ENCODE assay signal across 19 cellular contexts in genomic region chr22:27490080-27490479, GRCh38.
DNase-seq lines count a peak whose midpoint lies in the region; FAIRE-seq and TF ChIP-seq lines count a peak whose summit lies in the region.
"Had no signal": no experiment of that assay in that cellular context is flagged by ENCODE, and none has a peak within 500 bp of the region (broad histone marks: within the 10 kb centered on the region; RNA-seq: fewer than 3 reads in every experiment).

No MANE protein-coding gene starts in this region.

- H3K27me3 Mint-ChIP-seq in MCF 10A (ENCODE audit: insufficient read depth, unreplicated experiment): no peaks in the 10 kb centered on the region
- peaks cover 4% of the 10 kb centered on the region for H3K27me3 Mint-ChIP-seq in glutamatergic neuron (ENCODE audit: unreplicated experiment)

- H2AFZ ChIP-seq in mammary epithelial cell (ENCODE audit: low read depth, low read length): no peak overlapping the region
- H2AFZ ChIP-seq in neuronal stem cell (ENCODE audit: low read length): no peak overlapping the region
- no peak overlapping the region for H2AFZ ChIP-seq in OCI-LY7 (ENCODE audit: low read length)

- H3K4me3 ChIP-seq in mammary epithelial cell (replicated peaks in 1 of 3; ENCODE audit: insufficient read depth in 1 of 3, low read depth in 2 of 3, low read length in 3 of 3) (no peak overlapping the region), neuronal stem cell (ENCODE audit: low read length in 2 of 2) (no peak overlapping the region), OCI-LY7 (ENCODE audit: low read depth, low read length, poor library complexity, severe bottlenecking) (no peak overlapping the region)
- H3K4me3 ChIP-seq: BLaER1, HAP-1 had no signal

- whole genome bisulfite sequencing in mammary epithelial cell (ENCODE audit: low coverage, missing lambda C conversion rate): 42% methylated on average over 4 of the region's 4 CpGs
- WGBS in neuronal stem cell (ENCODE audit: extremely low coverage in 2 of 2, insufficient read length in 2 of 2, insufficient replicate concordance in 1 of 2), 2 donors: no CpG with 5 or more reads among the region's 4 CpGs

- no peak overlapping the region for H3K23ac ChIP-seq in neuronal stem cell (ENCODE audit: low read depth, low read length, poor library complexity)

- no peaks in the 10 kb centered on the region for H3K9me2 ChIP-seq in OCI-LY7 (ENCODE audit: insufficient read depth, low read length)

- no peaks in the 10 kb centered on the region for H3K27me3 ChIP-seq in mammary epithelial cell (ENCODE audit: insufficient read depth, low read length)
- no peaks in the 10 kb centered on the region for H3K27me3 ChIP-seq in neuronal stem cell (ENCODE audit: control insufficient read depth in 3 of 3, insufficient read depth in 3 of 3, low read depth in 1 of 3, low read length in 3 of 3)
- H3K27me3 ChIP-seq: BLaER1 had no signal

- no peak overlapping the region for H3K4me2 ChIP-seq in mammary epithelial cell (ENCODE audit: insufficient read depth, low read depth, low read length)
- no peak overlapping the region for H3K4me2 ChIP-seq in neuronal stem cell (ENCODE audit: insufficient read depth, low read length, poor library complexity, severe bottlenecking)
- H3K4me2 ChIP-seq in OCI-LY7 (ENCODE audit: low read length): no peak overlapping the region
- H3K4me2 ChIP-seq: BLaER1 had no signal

- H3K4me1 Mint-ChIP-seq in MCF 10A (ENCODE audit: insufficient read depth, unreplicated experiment) (peaks cover 12% of the 10 kb centered on the region), glutamatergic neuron (ENCODE audit: low read depth, unreplicated experiment) (no peaks in the 10 kb centered on the region)
- H3K4me1 Mint-ChIP-seq: CD8-positive, alpha-beta memory T cell had no signal

- H3K4me3 Mint-ChIP-seq in MCF 10A (ENCODE audit: unreplicated experiment): no peak overlapping the region
- H3K4me3 Mint-ChIP-seq in glutamatergic neuron (ENCODE audit: unreplicated experiment): no peak overlapping the region
- H3K4me3 Mint-ChIP-seq: CD8-positive, alpha-beta memory T cell; HFFc6 had no signal

- BruUV-seq in MCF 10A (replicated peaks; lab: Mats Ljungman, UMichigan) (no TSS peak), mammary epithelial cell (replicated peaks; lab: Mats Ljungman, UMichigan) (no TSS peak), OCI-LY7 (replicated peaks; lab: Mats Ljungman, UMichigan) (no TSS peak)

- TF ChIP-seq CTCF in MCF 10A (IDR thresholded peaks at IDR 0.05; ENCODE audit: unreplicated experiment) (no peak), mammary epithelial cell (conservative IDR thresholded peaks at IDR 0.05 in 1 of 2, IDR thresholded peaks at IDR 0.05 in 1 of 2; ENCODE audit: extremely low read depth in 1 of 2, insufficient read depth in 1 of 2, low read depth in 1 of 2, low read length in 2 of 2) (no peak), glutamatergic neuron (IDR thresholded peaks at IDR 0.05; ENCODE audit: partially characterized antibody, unreplicated experiment) (no peak), OCI-LY7 (conservative IDR thresholded peaks at IDR 0.05; ENCODE audit: low read length) (no peak)

- H4K8ac ChIP-seq in neuronal stem cell (ENCODE audit: low read depth, low read length): no peak overlapping the region

- H3K9me3 ChIP-seq in mammary epithelial cell (replicated peaks; ENCODE audit: insufficient read depth, low read length) (peaks cover 3% of the 10 kb centered on the region), neuronal stem cell (replicated peaks in 1 of 2; ENCODE audit: control insufficient read depth in 2 of 2, insufficient read depth in 1 of 2, low read depth in 1 of 2, low read length in 2 of 2) (peaks cover 7 to 21% of the 10 kb centered on the region in 2 donors), OCI-LY7 (ENCODE audit: low read length) (no peaks in the 10 kb centered on the region)
- H3K9me3 ChIP-seq: Caco-2, HAP-1 had no signal

- no peaks in the 10 kb centered on the region for H4K20me1 ChIP-seq in mammary epithelial cell (ENCODE audit: insufficient read depth, low read length)
- H4K20me1 ChIP-seq in OCI-LY7 (ENCODE audit: insufficient read depth, low read length): no peaks in the 10 kb centered on the region
- H4K20me1 ChIP-seq: BLaER1 had no signal

- H3K79me2 ChIP-seq in mammary epithelial cell (ENCODE audit: insufficient read depth, low read length) (no peaks in the 10 kb centered on the region), OCI-LY7 (ENCODE audit: insufficient read depth, low read depth, low read length) (no peaks in the 10 kb centered on the region)

- in situ Hi-C loops in mammary epithelial cell (cut with MboI; ENCODE audit: low sequenced_read_pairs in 2 of 2): no loop called here

- no peak overlapping the region for H3K18ac ChIP-seq in neuronal stem cell (ENCODE audit: low read length)

- no peak overlapping the region for H4K91ac ChIP-seq in neuronal stem cell (ENCODE audit: low read depth, low read length, poor library complexity)

- DNase-seq in MCF 10A (ENCODE audit: unreplicated experiment) (peak; percentile 10), mammary epithelial cell (no peak), glutamatergic neuron (peak; percentile 0), neuronal stem cell (ENCODE audit: low spot score) (no peak), NCI-H187 treated with DMSO at 0.1 percent for 48 hours (lab: John Stamatoyannopoulos, UW) (no peak), GM12891 (ENCODE audit: insufficient read length, low spot score) (no peak), NCI-H510A (lab: John Stamatoyannopoulos, UW) (no peak), OCI-LY7 (ENCODE audit: low spot score) (no peak)
- DNase-seq: AML-193; Caco-2; CD8-positive, alpha-beta memory T cell; DND-41; GDM1; HFFc6 had no signal

- POLR2A ChIA-PET in MCF 10A (lab: Yijun Ruan, JAX): no interaction called here
- POLR2A ChIA-PET in OCI-LY7 (lab: Charles Lee): no interaction called here

- H2BK15ac ChIP-seq in neuronal stem cell (ENCODE audit: low read length): no peak overlapping the region

- no peaks in the 10 kb centered on the region for H3K79me1 ChIP-seq in neuronal stem cell (ENCODE audit: low read depth, low read length)

- H3K36me3 Mint-ChIP-seq in MCF 10A (ENCODE audit: insufficient read depth, unreplicated experiment): peaks cover 6% of the 10 kb centered on the region
- peaks cover 14% of the 10 kb centered on the region for H3K36me3 Mint-ChIP-seq in glutamatergic neuron (ENCODE audit: unreplicated experiment)

- peak overlapping the region; percentile 49 for H2AK5ac ChIP-seq in neuronal stem cell (ENCODE audit: low read depth, low read length)

- H3K27ac ChIP-seq in mammary epithelial cell (ENCODE audit: insufficient read depth, low read depth, low read length) (no peak overlapping the region), neuronal stem cell (replicated peaks; ENCODE audit: low read length) (no peak overlapping the region), OCI-LY7 (ENCODE audit: low read depth, low read length, poor library complexity, severe bottlenecking) (no peak overlapping the region)
- H3K27ac ChIP-seq: 22Rv1, BLaER1 had no signal

- H3K9me3 Mint-ChIP-seq in MCF 10A (ENCODE audit: unreplicated experiment) (no peaks in the 10 kb centered on the region), glutamatergic neuron (ENCODE audit: unreplicated experiment) (peaks cover 2% of the 10 kb centered on the region)

- H2BK120ac ChIP-seq in neuronal stem cell (ENCODE audit: low read depth, low read length): no peak overlapping the region

- H3K4me1 ChIP-seq in mammary epithelial cell (ENCODE audit: insufficient read depth, low read length) (no peaks in the 10 kb centered on the region), neuronal stem cell (ENCODE audit: control insufficient read depth in 2 of 2, insufficient read depth in 1 of 2, low read depth in 1 of 2, low read length in 2 of 2) (peaks cover 9 to 18% of the 10 kb centered on the region in 2 donors), OCI-LY7 (ENCODE audit: insufficient read depth, low read length, poor library complexity, severe bottlenecking) (no peaks in the 10 kb centered on the region)
- H3K4me1 ChIP-seq: HAP-1 had no signal

- no peak overlapping the region for H3K4ac ChIP-seq in neuronal stem cell (ENCODE audit: low read length)

- H3K36me3 ChIP-seq in mammary epithelial cell (ENCODE audit: insufficient read depth, low read length) (no peaks in the 10 kb centered on the region), neuronal stem cell (replicated peaks in 1 of 2; ENCODE audit: control insufficient read depth in 2 of 2, insufficient read depth in 2 of 2, low read length in 2 of 2) (no peaks in the 10 kb centered on the region), OCI-LY7 (ENCODE audit: insufficient read depth, low read length) (no peaks in the 10 kb centered on the region)
- H3K36me3 ChIP-seq: BLaER1, HAP-1 had no signal

- dilution Hi-C loops in mammary epithelial cell (cut with HindIII; ENCODE audit: low sequenced_read_pairs): no loop called here

- no peak overlapping the region for H3K14ac ChIP-seq in neuronal stem cell (ENCODE audit: low read length)

- CTCF ChIA-PET in MCF 10A (lab: Yijun Ruan, JAX): interaction anchor here (1.1 kb wide), 1 partner anchor 11 kb away, joined by 3 read pairs; no protein-coding TSS in a partner anchor
- CTCF ChIA-PET in mammary epithelial cell (lab: Charles Lee; ENCODE audit: low non-redundant PET): no interaction called here
- CTCF ChIA-PET in OCI-LY7 (lab: Charles Lee; ENCODE audit: unreplicated experiment): no interaction called here

- FAIRE-seq in GM12891 (lab: Jason Lieb, UNC): no peak
- FAIRE-seq: GM19239, H1 had no signal

- H2BK5ac ChIP-seq in neuronal stem cell (ENCODE audit: low read length): no peak overlapping the region

- TF ChIP-seq POLR2A in GM12891 (IDR thresholded peaks at IDR 0.05; ENCODE audit: low read depth, low read length): no peak

- intact Hi-C loops in MCF 10A (cut with micrococcal nuclease) (no loop called here), mammary epithelial cell (cut with micrococcal nuclease) (no loop called here), OCI-LY7 (cut with micrococcal nuclease; ENCODE audit: unreplicated experiment) (no loop called here)

- H2BK12ac ChIP-seq in neuronal stem cell (ENCODE audit: low read length): no peak overlapping the region

- H3K27ac Mint-ChIP-seq in MCF 10A (ENCODE audit: low read depth, unreplicated experiment) (no peak overlapping the region), glutamatergic neuron (ENCODE audit: unreplicated experiment) (no peak overlapping the region)

- H3K9ac ChIP-seq in mammary epithelial cell (ENCODE audit: insufficient read depth, low read length): no peak overlapping the region
- H3K9ac ChIP-seq in neuronal stem cell (ENCODE audit: low read depth, low read length, poor library complexity): no peak overlapping the region
- H3K9ac ChIP-seq: BLaER1 had no signal

TF ChIP-seq in GM12891, 5 proteins besides CTCF, POLR2A, EP300 and RAD21:
- TF ChIP-seq PAX5 (IDR thresholded peaks at IDR 0.05; ENCODE audit: insufficient read depth, low read length, severe bottlenecking) (no peak), POU2F2 (IDR thresholded peaks at IDR 0.05; ENCODE audit: low read depth, low read length) (no peak), TAF1 (IDR thresholded peaks at IDR 0.05; ENCODE audit: low read depth, low read length) (no peak), SPI1 (IDR thresholded peaks at IDR 0.05; ENCODE audit: low read depth, low read length) (no peak), POLR2AphosphoS5 (IDR thresholded peaks at IDR 0.05; ENCODE audit: low read depth, low read length) (no peak)

Comparison
In these comparisons a context has a peak if more than half of its experiments do, and no peak if none do; other contexts are left out.
1. DNase-seq: peak in MCF 10A (single experiment) and glutamatergic neuron (single experiment); none in mammary epithelial cell (single experiment), neuronal stem cell (single experiment), NCI-H187 treated with DMSO at 0.1 percent for 48 hours (single experiment), GM12891 (single experiment), NCI-H510A (single experiment) and OCI-LY7 (single experiment).